In genomic region chr4:107376293-107376692, GRCh38 we compare ENCODE assay signal across 21 cellular contexts.
"Had no signal": no experiment of that assay in that cellular context is flagged by ENCODE, and none has a peak within 500 bp of the region (broad histone marks: within the 10 kb centered on the region; RNA-seq: fewer than 3 reads in every experiment).

No MANE protein-coding gene starts in this region.

- H3K27ac ChIP-seq: dorsolateral prefrontal cortex, gastrocnemius medialis, heart right ventricle, psoas muscle, right lobe of liver, stomach, thoracic aorta, transverse colon had no signal

- H3K4me1 ChIP-seq: gastrocnemius medialis, heart right ventricle, psoas muscle, right lobe of liver, stomach, transverse colon had no signal

- H3K4me3 ChIP-seq: dorsolateral prefrontal cortex, gastrocnemius medialis, heart right ventricle, psoas muscle, right lobe of liver, stomach, thoracic aorta, transverse colon had no signal

- H3K9me3 ChIP-seq: gastrocnemius medialis, psoas muscle, right lobe of liver, stomach, thoracic aorta, transverse colon had no signal

- H3K36me3 ChIP-seq: gastrocnemius medialis, heart right ventricle, right lobe of liver, stomach, thoracic aorta, transverse colon had no signal

- ATAC-seq: esophagus mucosa; gastrocnemius medialis; heart right ventricle; psoas muscle; right lobe of liver; stimulated activated naive B cell treated with anti-CD40 and anti-IgM and Interleukin-4, amounts not matched to agents 10 μg/mL and 1 μg/mL and 100 μg/mL, for 72 hours had no signal

- DNase-seq: cortex of kidney; dorsolateral prefrontal cortex; effector CD8-positive, alpha-beta T cell; gastrocnemius medialis; heart right ventricle; hypothalamus; kidney glomerular epithelial cell; mesendoderm; naive B cell; occipital lobe; psoas muscle; retina; right lobe of liver; stimulated activated CD4-positive, alpha-beta T cell treated with anti-CD3 and anti-CD28 coated beads, Interleukin-2, amount 100 ng/mL, for 24 hours; stimulated activated CD4-positive, alpha-beta T cell treated with anti-CD3 and anti-CD28 coated beads, Interleukin-4, amount 100 ng/mL, for 4 hours; stimulated activated naive B cell treated with anti-CD40 and anti-IgM and Interleukin-4, amounts not matched to agents 10 μg/mL and 1 μg/mL and 100 μg/mL, for 72 hours; stomach; substantia nigra; transverse colon had no signal

- H3K27me3 ChIP-seq: dorsolateral prefrontal cortex, gastrocnemius medialis, heart right ventricle, right lobe of liver, stomach, transverse colon had no signal
